8 cellular contexts compared by ENCODE assay signal in the genomic region with DNA sequence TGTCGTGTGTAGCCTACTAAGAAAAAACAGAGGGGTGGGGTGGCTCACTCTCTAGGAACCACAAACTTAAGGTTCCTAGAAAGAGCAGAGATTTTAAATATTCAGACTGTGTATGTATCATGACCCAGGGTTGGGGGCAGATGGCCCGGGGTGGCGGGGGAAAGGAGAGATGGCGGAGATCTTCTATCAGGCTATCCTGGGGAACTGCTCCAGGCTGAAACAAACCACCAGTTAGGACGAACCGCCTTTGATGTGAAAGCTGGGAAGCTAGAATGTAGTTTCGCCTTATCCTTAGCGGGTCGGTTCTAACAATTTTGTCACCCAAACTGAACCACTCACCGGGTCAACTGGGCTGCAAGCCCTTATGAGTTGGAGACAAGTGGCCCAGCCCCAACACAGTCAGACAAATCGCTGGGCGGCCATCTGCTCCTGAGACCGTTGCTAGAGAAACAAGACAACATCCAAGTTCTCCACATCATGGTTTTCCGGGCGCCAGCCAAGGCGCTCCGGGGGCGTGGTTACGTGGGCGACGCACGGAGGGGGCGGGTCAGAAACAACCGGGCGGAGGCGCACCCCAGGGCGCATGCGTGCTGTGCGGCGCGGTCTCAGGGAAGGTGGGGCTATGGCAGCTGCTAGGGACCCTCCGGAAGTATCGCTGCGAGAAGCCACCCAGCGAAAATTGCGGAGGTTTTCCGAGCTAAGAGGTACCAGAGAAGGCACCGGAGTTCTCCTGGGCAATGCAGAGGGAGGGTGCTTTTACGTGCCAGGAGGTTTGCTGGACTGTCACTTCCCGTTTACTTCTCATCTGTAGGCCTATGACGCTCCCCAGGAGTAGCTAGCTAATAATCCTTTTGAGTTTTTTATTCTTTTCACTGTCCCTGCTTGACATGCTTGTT. TPM values are rescaled to one million over a fixed set of nuclear protein-coding genes. Genes with fewer than 3 reads are reported as not detected.
A peak's percentile ranks its signal among the peaks of the same experiment; 100 is the strongest.
DNase-seq lines count a peak whose midpoint lies in the region; ATAC-seq and TF ChIP-seq lines count a peak whose summit lies in the region.

A gene (plus strand): TSS at position 586 of the 896 bp plus-strand sequence. CDS start 37 bp downstream, at position 623.
A gene with protein sequence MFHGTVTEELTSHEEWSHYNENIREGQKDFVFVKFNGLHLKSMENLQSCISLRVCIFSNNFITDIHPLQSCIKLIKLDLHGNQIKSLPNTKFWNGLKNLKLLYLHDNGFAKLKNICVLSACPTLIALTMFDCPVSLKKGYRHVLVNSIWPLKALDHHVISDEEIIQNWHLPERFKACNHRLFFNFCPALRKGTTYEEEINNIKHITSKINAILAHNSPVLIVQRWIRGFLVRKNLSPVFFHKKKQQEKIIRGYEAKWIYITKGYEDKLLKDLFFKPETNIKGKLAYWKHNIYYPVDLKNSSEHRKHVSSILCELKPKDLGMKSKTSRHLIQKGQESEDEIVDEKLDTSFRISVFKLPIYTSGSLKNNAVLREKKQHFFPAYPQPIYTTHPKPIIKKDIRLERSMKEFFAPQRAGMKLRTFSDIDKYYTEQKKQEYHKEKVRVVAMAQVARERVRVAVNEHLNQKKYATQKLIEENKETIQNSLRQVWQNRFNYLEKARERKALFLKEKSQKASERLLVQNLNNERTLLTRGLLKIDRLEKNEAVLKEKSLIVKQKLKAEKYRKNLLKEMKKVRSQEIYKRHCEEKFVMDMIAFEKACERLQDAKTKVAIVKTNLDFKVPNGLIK (minus strand): TSS at position 520 of the 896 bp plus-strand sequence. CDS start 14,492 bp downstream, outside the sequence.

- peak within 1 kb of the TSS; percentile 90 for H3K4me2 ChIP-seq in fibroblast of lung (ENCODE audit: extremely low read depth, insufficient read depth, low read length)

- H3K36me3 ChIP-seq in fibroblast of lung (ENCODE audit: control insufficient read depth, insufficient read depth, low read length) = peaks cover 2% of the 10 kb centered on the region

- peak within 1 kb of the TSS; percentile 96 for H3K4me3 Mint-ChIP-seq in activated T-helper 17 cell treated with anti-CD3 and anti-CD28 coated beads, Interleukin-2, amount 50 U/mL, for 72 hours
- peak within 1 kb of the TSS; percentile 90 to 98 (median 94) for H3K4me3 Mint-ChIP-seq in naive B cell
- H3K4me3 Mint-ChIP-seq in stimulated activated effector memory CD8-positive, alpha-beta T cell treated with anti-CD3 and anti-CD28 coated beads, Interleukin-12 subunit alpha, Interleukin-12 subunit beta, amount 100 ng/mL, for 72 hours = peak within 1 kb of the TSS; percentile 87

- peak; percentile 94 for DNase-seq in EH (ENCODE audit: low read depth)
- DNase-seq in GOT3 (lab: John Stamatoyannopoulos, UW) = peak; percentile 84
- peak; percentile 94 for DNase-seq in LHCN-M2 (ENCODE audit: low read depth)
- DNase-seq in RPMI7951 (ENCODE audit: low read depth) = peak; percentile 93
- DNase-seq in fibroblast of lung (ENCODE audit: low read depth in 2 of 2) = peak; percentile 90 to 93
- peak; percentile 95 for DNase-seq in naive B cell
- peak; percentile 93 to 98 for DNase-seq in stimulated activated effector memory CD8-positive, alpha-beta T cell treated with anti-CD3 and anti-CD28 coated beads, Interleukin-12 subunit alpha, Interleukin-12 subunit beta, amount 100 ng/mL, for 72 hours (ENCODE audit: low spot score in 2 of 2)

- ATAC-seq in activated T-helper 17 cell treated with anti-CD3 and anti-CD28 coated beads, Interleukin-2, amount 50 U/mL, for 72 hours (replicated peaks) = peak; percentile 89
- peak; percentile 89 to 91 for ATAC-seq in naive B cell (ENCODE audit: low read depth in 2 of 2)
- ATAC-seq in stimulated activated effector memory CD8-positive, alpha-beta T cell treated with anti-CD3 and anti-CD28 coated beads, Interleukin-12 subunit alpha, Interleukin-12 subunit beta, amount 100 ng/mL, for 72 hours = peak; percentile 96

- no peaks in the 10 kb centered on the region for H4K20me1 ChIP-seq in fibroblast of lung (ENCODE audit: control insufficient read depth, extremely low read depth, insufficient read depth, low read length)

- peaks cover 11% of the 10 kb centered on the region for H3K4me1 Mint-ChIP-seq in activated T-helper 17 cell treated with anti-CD3 and anti-CD28 coated beads, Interleukin-2, amount 50 U/mL, for 72 hours
- peaks cover 9 to 23% (median 14%) of the 10 kb centered on the region in 3 donors for H3K4me1 Mint-ChIP-seq in naive B cell
- H3K4me1 Mint-ChIP-seq in stimulated activated effector memory CD8-positive, alpha-beta T cell treated with anti-CD3 and anti-CD28 coated beads, Interleukin-12 subunit alpha, Interleukin-12 subunit beta, amount 100 ng/mL, for 72 hours = peaks cover 16% of the 10 kb centered on the region

- no peaks in the 10 kb centered on the region for H3K27me3 Mint-ChIP-seq in activated T-helper 17 cell treated with anti-CD3 and anti-CD28 coated beads, Interleukin-2, amount 50 U/mL, for 72 hours
- H3K27me3 Mint-ChIP-seq in naive B cell = no peaks in the 10 kb centered on the region

- H3K79me2 ChIP-seq in fibroblast of lung (ENCODE audit: control insufficient read depth, insufficient read depth, low read length) = no peaks in the 10 kb centered on the region

- no peak for TF ChIP-seq CTCF in fibroblast of lung (conservative IDR thresholded peaks at IDR 0.05 in 1 of 2, IDR thresholded peaks at IDR 0.05 in 1 of 2; ENCODE audit: low read depth in 1 of 2, low read length in 2 of 2)

- H3K4me3 ChIP-seq in fibroblast of lung (replicated peaks in 1 of 4; ENCODE audit: control extremely low read depth in 1 of 4, insufficient read depth in 1 of 4, low read depth in 3 of 4, low read length in 4 of 4) = peak within 1 kb of the TSS; percentile 71 to 92 (median 76)

- peak within 1 kb of the TSS; percentile 94 for H2AFZ ChIP-seq in fibroblast of lung (ENCODE audit: low read length)

- H3K4me1 ChIP-seq in fibroblast of lung (ENCODE audit: control insufficient read depth, extremely low read depth, insufficient read depth, low read length) = no peaks in the 10 kb centered on the region

- peak within 1 kb of the TSS; percentile 98 for H3K27ac Mint-ChIP-seq in activated T-helper 17 cell treated with anti-CD3 and anti-CD28 coated beads, Interleukin-2, amount 50 U/mL, for 72 hours
- peak within 1 kb of the TSS; percentile 77 to 96 (median 92) for H3K27ac Mint-ChIP-seq in naive B cell
- H3K27ac Mint-ChIP-seq in stimulated activated effector memory CD8-positive, alpha-beta T cell treated with anti-CD3 and anti-CD28 coated beads, Interleukin-12 subunit alpha, Interleukin-12 subunit beta, amount 100 ng/mL, for 72 hours = peak within 1 kb of the TSS; percentile 96

- peaks cover 41% of the 10 kb centered on the region for H3K36me3 Mint-ChIP-seq in activated T-helper 17 cell treated with anti-CD3 and anti-CD28 coated beads, Interleukin-2, amount 50 U/mL, for 72 hours (ENCODE audit: low read depth)
- peaks cover 0 to 6% of the 10 kb centered on the region in 2 donors for H3K36me3 Mint-ChIP-seq in naive B cell
- H3K36me3 Mint-ChIP-seq in stimulated activated effector memory CD8-positive, alpha-beta T cell treated with anti-CD3 and anti-CD28 coated beads, Interleukin-12 subunit alpha, Interleukin-12 subunit beta, amount 100 ng/mL, for 72 hours = peaks cover 30% of the 10 kb centered on the region

- H3K9ac ChIP-seq in fibroblast of lung (ENCODE audit: insufficient read depth, low read length) = peak within 1 kb of the TSS; percentile 74

- no peaks in the 10 kb centered on the region for H3K9me3 Mint-ChIP-seq in activated T-helper 17 cell treated with anti-CD3 and anti-CD28 coated beads, Interleukin-2, amount 50 U/mL, for 72 hours
- no peaks in the 10 kb centered on the region for H3K9me3 Mint-ChIP-seq in naive B cell
- no peaks in the 10 kb centered on the region for H3K9me3 Mint-ChIP-seq in stimulated activated effector memory CD8-positive, alpha-beta T cell treated with anti-CD3 and anti-CD28 coated beads, Interleukin-12 subunit alpha, Interleukin-12 subunit beta, amount 100 ng/mL, for 72 hours

- H3K9me3 ChIP-seq in fibroblast of lung (ENCODE audit: control insufficient read depth, insufficient read depth, low read depth, low read length) = no peaks in the 10 kb centered on the region

- no peaks in the 10 kb centered on the region for H3K27me3 ChIP-seq in fibroblast of lung (ENCODE audit: control insufficient read depth, insufficient read depth, low read length)

- H3K27ac ChIP-seq in fibroblast of lung (ENCODE audit: insufficient read depth, low read length) = peak within 1 kb of the TSS; percentile 91

RNA-seq across cellular contexts. Expression of the first gene that starts in this region (rescaled TPM):
- total RNA-seq in LHCN-M2 (2014; rRNA removed) (14.8 and 16.1 TPM in 2 replicates), fibroblast of lung (16.5 and 17.2 TPM in 2 replicates)
- 4.6 TPM for polyA plus RNA-seq in LHCN-M2 (2012)
- total RNA-seq in RPMI7951 (2014; rRNA removed; shearing (Covaris generic)) = 17.8 and 20.4 TPM in 2 replicates
- total RNA-seq in activated T-helper 17 cell treated with anti-CD3 and anti-CD28 coated beads, Interleukin-2, amount 50 U/mL, for 72 hours = 10 to 100 TPM; 14.0 to 15.8 TPM
- polyA plus RNA-seq in fibroblast of lung (15.2 and 15.5 TPM in 2 replicates), naive B cell (ENCODE audit: low read depth in 6 of 6) (1 to 10 TPM; 4.0 to 8.9 (median 6.2) TPM)
- polyA plus RNA-seq in fibroblast of lung (2012) = 7.9 and 9.5 TPM in 2 replicates
- 0.63 and 1.1 TPM in 2 replicates for polyA minus RNA-seq in fibroblast of lung (ENCODE audit: low replicate concordance)

RNA-seq across cellular contexts. Expression of the second gene that starts in this region (rescaled TPM):
- 1.8 and 2.8 TPM in 2 replicates for total RNA-seq in LHCN-M2 (2014; rRNA removed)
- polyA plus RNA-seq in LHCN-M2 (2012) = 0.63 TPM
- 2.0 and 2.1 TPM in 2 replicates for total RNA-seq in RPMI7951 (2014; rRNA removed; shearing (Covaris generic))
- total RNA-seq in activated T-helper 17 cell treated with anti-CD3 and anti-CD28 coated beads, Interleukin-2, amount 50 U/mL, for 72 hours = 1 to 10 TPM; 1.5 to 1.7 TPM
- total RNA-seq in fibroblast of lung = 1.0 and 1.3 TPM in 2 replicates
- 0.56 and 0.80 TPM in 2 replicates for polyA plus RNA-seq in fibroblast of lung
- 0.59 and 1.1 TPM in 2 replicates for polyA plus RNA-seq in fibroblast of lung (2012)
- not detected in 2 replicates for polyA minus RNA-seq in fibroblast of lung (ENCODE audit: low replicate concordance)
- polyA plus RNA-seq in naive B cell (ENCODE audit: low read depth in 6 of 6) = 1 to 10 TPM; 2.2 to 9.9 (median 2.9) TPM

Comparison
In these comparisons a context has a peak if more than half of its experiments do, and no peak if none do; other contexts are left out.
1. Peak in every context shown above with its lines: DNase-seq, ATAC-seq, H3K4me3 ChIP-seq and H3K27ac ChIP-seq.